ENCODE assay signal across 1 cellular context in the genomic region with DNA sequence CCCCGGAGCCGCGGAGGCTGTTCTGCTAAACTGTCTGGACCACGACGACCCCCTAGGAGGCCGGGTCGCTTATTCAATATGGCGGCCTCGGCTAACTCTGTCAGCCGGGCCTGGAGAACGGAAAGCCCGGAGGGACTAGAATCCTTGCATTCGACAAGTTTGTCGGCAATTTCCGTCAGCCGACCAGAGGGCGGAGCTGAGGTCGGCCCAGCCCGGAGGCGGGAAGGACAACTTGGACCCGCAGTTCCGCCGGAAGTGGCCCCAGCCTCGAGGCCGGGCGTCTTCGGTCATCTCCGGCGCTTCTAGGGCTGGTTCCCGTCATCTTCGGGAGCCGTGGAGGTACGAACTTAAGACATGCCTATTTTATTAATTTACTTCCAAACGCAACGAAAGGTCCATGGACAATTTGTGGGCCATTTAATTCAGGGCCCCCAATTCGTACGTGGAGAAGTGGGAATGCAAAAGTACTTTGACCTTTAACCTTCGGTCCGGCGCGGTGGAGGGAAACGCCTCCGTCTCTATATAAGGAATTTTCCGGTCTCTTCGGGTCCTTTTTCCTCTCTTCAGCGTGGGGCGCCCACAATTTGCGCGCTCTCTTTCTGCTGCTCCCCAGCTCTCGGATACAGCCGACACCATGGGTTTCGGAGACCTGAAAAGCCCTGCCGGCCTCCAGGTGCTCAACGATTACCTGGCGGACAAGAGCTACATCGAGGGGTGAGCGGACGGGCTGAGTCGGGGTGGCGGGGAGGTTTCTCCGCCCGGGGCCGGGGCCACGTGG.
A peak's percentile ranks its signal among the peaks of the same experiment; 100 is the strongest.
TF ChIP-seq lines count a peak whose summit lies in the region.

A gene (plus strand): TSS at position 550 of the 778 bp plus-strand sequence. CDS start 85 bp downstream, at position 635.
A gene (minus strand): TSS at position 99 of the 778 bp plus-strand sequence. CDS start 5,766 bp downstream, outside the sequence.

TF ChIP-seq in HepG2, 621 proteins besides CTCF, POLR2A, EP300 and RAD21 (continued from another document and continues in another):
- no peak for TF ChIP-seq NFIB (CRISPR knock-in tag; IDR thresholded peaks at IDR 0.05; ENCODE audit: borderline replicate concordance)
- no peak for TF ChIP-seq ZBTB7A (CRISPR knock-in tag; IDR thresholded peaks at IDR 0.05)
- TF ChIP-seq, protein P1, sequence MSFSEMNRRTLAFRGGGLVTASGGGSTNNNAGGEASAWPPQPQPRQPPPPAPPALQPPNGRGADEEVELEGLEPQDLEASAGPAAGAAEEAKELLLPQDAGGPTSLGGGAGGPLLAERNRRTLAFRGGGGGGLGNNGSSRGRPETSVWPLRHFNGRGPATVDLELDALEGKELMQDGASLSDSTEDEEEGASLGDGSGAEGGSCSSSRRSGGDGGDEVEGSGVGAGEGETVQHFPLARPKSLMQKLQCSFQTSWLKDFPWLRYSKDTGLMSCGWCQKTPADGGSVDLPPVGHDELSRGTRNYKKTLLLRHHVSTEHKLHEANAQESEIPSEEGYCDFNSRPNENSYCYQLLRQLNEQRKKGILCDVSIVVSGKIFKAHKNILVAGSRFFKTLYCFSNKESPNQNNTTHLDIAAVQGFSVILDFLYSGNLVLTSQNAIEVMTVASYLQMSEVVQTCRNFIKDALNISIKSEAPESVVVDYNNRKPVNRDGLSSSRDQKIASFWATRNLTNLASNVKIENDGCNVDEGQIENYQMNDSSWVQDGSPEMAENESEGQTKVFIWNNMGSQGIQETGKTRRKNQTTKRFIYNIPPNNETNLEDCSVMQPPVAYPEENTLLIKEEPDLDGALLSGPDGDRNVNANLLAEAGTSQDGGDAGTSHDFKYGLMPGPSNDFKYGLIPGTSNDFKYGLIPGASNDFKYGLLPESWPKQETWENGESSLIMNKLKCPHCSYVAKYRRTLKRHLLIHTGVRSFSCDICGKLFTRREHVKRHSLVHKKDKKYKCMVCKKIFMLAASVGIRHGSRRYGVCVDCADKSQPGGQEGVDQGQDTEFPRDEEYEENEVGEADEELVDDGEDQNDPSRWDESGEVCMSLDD (CRISPR knock-in tag; IDR thresholded peaks at IDR 0.05; ENCODE audit: borderline replicate concordance), result peak; percentile 69; the same call in 1 of the 2 replicates
- no peak; the same call in 1 of the 2 replicates for TF ChIP-seq XBP1 (CRISPR knock-in tag; IDR thresholded peaks at IDR 0.05)
- TF ChIP-seq ATAD3A (CRISPR knock-in tag; IDR thresholded peaks at IDR 0.05), result 0 out of 2 replicates have a peak, but pooled peaks have one; percentile 61
- TF ChIP-seq EHMT2 (IDR thresholded peaks at IDR 0.05; ENCODE audit: borderline replicate concordance, low read depth, low read length), result peak; percentile 30; the same call in 1 of the 2 replicates
- TF ChIP-seq, protein P2, sequence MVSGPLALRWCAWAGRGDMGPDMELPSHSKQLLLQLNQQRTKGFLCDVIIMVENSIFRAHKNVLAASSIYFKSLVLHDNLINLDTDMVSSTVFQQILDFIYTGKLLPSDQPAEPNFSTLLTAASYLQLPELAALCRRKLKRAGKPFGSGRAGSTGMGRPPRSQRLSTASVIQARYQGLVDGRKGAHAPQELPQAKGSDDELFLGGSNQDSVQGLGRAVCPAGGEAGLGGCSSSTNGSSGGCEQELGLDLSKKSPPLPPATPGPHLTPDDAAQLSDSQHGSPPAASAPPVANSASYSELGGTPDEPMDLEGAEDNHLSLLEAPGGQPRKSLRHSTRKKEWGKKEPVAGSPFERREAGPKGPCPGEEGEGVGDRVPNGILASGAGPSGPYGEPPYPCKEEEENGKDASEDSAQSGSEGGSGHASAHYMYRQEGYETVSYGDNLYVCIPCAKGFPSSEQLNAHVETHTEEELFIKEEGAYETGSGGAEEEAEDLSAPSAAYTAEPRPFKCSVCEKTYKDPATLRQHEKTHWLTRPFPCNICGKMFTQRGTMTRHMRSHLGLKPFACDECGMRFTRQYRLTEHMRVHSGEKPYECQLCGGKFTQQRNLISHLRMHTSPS (CRISPR knock-in tag; IDR thresholded peaks at IDR 0.05; ENCODE audit: low read depth), result no peak
- TF ChIP-seq, protein P3, sequence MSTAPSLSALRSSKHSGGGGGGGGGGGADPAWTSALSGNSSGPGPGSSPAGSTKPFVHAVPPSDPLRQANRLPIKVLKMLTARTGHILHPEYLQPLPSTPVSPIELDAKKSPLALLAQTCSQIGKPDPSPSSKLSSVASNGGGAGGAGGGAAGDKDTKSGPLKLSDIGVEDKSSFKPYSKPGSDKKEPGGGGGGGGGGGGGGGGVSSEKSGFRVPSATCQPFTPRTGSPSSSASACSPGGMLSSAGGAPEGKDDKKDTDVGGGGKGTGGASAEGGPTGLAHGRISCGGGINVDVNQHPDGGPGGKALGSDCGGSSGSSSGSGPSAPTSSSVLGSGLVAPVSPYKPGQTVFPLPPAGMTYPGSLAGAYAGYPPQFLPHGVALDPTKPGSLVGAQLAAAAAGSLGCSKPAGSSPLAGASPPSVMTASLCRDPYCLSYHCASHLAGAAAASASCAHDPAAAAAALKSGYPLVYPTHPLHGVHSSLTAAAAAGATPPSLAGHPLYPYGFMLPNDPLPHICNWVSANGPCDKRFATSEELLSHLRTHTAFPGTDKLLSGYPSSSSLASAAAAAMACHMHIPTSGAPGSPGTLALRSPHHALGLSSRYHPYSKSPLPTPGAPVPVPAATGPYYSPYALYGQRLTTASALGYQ (CRISPR knock-in tag; IDR thresholded peaks at IDR 0.05), result peak; percentile 63; the same call in 1 of the 2 replicates
- TF ChIP-seq FOXO1 (CRISPR knock-in tag; IDR thresholded peaks at IDR 0.05), result no peak; the same call in 1 of the 2 replicates
- TF ChIP-seq, protein P4, sequence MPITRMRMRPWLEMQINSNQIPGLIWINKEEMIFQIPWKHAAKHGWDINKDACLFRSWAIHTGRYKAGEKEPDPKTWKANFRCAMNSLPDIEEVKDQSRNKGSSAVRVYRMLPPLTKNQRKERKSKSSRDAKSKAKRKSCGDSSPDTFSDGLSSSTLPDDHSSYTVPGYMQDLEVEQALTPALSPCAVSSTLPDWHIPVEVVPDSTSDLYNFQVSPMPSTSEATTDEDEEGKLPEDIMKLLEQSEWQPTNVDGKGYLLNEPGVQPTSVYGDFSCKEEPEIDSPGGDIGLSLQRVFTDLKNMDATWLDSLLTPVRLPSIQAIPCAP (CRISPR knock-in tag; IDR thresholded peaks at IDR 0.05; ENCODE audit: low read depth), result no peak
- peak; percentile 85 for TF ChIP-seq MEF2D (CRISPR knock-in tag; IDR thresholded peaks at IDR 0.05)
- TF ChIP-seq ELF1 (CRISPR knock-in tag; IDR thresholded peaks at IDR 0.05), result peak; percentile 89
- TF ChIP-seq, protein P5, sequence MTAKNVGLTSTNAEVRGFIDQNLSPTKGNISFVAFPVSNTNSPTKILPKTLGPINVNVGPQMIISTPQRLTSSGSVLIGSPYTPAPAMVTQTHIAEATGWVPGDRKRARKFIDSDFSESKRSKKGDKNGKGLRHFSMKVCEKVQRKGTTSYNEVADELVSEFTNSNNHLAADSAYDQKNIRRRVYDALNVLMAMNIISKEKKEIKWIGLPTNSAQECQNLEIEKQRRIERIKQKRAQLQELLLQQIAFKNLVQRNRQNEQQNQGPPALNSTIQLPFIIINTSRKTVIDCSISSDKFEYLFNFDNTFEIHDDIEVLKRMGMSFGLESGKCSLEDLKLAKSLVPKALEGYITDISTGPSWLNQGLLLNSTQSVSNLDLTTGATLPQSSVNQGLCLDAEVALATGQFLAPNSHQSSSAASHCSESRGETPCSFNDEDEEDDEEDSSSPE (CRISPR knock-in tag; IDR thresholded peaks at IDR 0.05), result peak; percentile 97
- no peak for TF ChIP-seq RELA (CRISPR knock-in tag; IDR thresholded peaks at IDR 0.05)
- TF ChIP-seq, protein P6, sequence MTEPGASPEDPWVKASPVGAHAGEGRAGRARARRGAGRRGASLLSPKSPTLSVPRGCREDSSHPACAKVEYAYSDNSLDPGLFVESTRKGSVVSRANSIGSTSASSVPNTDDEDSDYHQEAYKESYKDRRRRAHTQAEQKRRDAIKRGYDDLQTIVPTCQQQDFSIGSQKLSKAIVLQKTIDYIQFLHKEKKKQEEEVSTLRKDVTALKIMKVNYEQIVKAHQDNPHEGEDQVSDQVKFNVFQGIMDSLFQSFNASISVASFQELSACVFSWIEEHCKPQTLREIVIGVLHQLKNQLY (CRISPR knock-in tag; IDR thresholded peaks at IDR 0.05), result peak; percentile 36
- TF ChIP-seq JUNB (CRISPR knock-in tag; IDR thresholded peaks at IDR 0.05; ENCODE audit: borderline replicate concordance), result no peak
- TF ChIP-seq ZNF780A (CRISPR knock-in tag; IDR thresholded peaks at IDR 0.05), result peak; percentile 50; the same call in 1 of the 2 replicates
- TF ChIP-seq, protein P7, sequence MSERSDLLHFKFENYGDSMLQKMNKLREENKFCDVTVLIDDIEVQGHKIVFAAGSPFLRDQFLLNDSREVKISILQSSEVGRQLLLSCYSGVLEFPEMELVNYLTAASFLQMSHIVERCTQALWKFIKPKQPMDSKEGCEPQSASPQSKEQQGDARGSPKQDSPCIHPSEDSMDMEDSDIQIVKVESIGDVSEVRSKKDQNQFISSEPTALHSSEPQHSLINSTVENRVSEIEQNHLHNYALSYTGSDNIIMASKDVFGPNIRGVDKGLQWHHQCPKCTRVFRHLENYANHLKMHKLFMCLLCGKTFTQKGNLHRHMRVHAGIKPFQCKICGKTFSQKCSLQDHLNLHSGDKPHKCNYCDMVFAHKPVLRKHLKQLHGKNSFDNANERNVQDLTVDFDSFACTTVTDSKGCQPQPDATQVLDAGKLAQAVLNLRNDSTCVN (CRISPR knock-in tag; IDR thresholded peaks at IDR 0.05; ENCODE audit: borderline replicate concordance), result 0 out of 2 replicates have a peak, but pooled peaks have one; percentile 36
- TF ChIP-seq NPAS2 (CRISPR knock-in tag; IDR thresholded peaks at IDR 0.05; ENCODE audit: borderline replicate concordance), result no peak
- TF ChIP-seq ZNF567 (CRISPR knock-in tag; IDR thresholded peaks at IDR 0.05; ENCODE audit: borderline replicate concordance), result peak; percentile 51; the same call in 1 of the 2 replicates
- no peak for TF ChIP-seq ADNP (CRISPR knock-in tag; IDR thresholded peaks at IDR 0.05)
- 0 out of 2 replicates have a peak, but pooled peaks have one; percentile 35 for TF ChIP-seq ETV6 (CRISPR knock-in tag; conservative IDR thresholded peaks at IDR 0.05)
- TF ChIP-seq ZNF614 (CRISPR knock-in tag; IDR thresholded peaks at IDR 0.05; ENCODE audit: borderline replicate concordance), result no peak; the same call in none of the 2 replicates
- TF ChIP-seq ZNF564 (CRISPR knock-in tag; IDR thresholded peaks at IDR 0.05), result peak; percentile 88
- TF ChIP-seq, protein P8, sequence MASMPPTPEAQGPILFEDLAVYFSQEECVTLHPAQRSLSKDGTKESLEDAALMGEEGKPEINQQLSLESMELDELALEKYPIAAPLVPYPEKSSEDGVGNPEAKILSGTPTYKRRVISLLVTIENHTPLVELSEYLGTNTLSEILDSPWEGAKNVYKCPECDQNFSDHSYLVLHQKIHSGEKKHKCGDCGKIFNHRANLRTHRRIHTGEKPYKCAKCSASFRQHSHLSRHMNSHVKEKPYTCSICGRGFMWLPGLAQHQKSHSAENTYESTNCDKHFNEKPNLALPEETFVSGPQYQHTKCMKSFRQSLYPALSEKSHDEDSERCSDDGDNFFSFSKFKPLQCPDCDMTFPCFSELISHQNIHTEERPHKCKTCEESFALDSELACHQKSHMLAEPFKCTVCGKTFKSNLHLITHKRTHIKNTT (CRISPR knock-in tag; IDR thresholded peaks at IDR 0.05), result no peak
- TF ChIP-seq ZNF577 (CRISPR knock-in tag; IDR thresholded peaks at IDR 0.05; ENCODE audit: borderline replicate concordance, low read depth), result no peak
- TF ChIP-seq, protein P9, sequence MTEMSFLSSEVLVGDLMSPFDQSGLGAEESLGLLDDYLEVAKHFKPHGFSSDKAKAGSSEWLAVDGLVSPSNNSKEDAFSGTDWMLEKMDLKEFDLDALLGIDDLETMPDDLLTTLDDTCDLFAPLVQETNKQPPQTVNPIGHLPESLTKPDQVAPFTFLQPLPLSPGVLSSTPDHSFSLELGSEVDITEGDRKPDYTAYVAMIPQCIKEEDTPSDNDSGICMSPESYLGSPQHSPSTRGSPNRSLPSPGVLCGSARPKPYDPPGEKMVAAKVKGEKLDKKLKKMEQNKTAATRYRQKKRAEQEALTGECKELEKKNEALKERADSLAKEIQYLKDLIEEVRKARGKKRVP (CRISPR knock-in tag; IDR thresholded peaks at IDR 0.05), result peak in 1 of 2 experiments; percentile 58; a peak in 2 of 4 replicates
- peak; percentile 57 for TF ChIP-seq BRD4 (CRISPR knock-in tag; IDR thresholded peaks at IDR 0.05)
- TF ChIP-seq ZNF619 (CRISPR knock-in tag; IDR thresholded peaks at IDR 0.05), result no peak; the same call in 1 of the 2 replicates
- no peak for TF ChIP-seq MTA3 (CRISPR knock-in tag; IDR thresholded peaks at IDR 0.05)
- no peak for TF ChIP-seq GZF1 (CRISPR knock-in tag; IDR thresholded peaks at IDR 0.05)
- TF ChIP-seq ZNF24 (IDR thresholded peaks at IDR 0.05), result peak; percentile 37; the same call in 1 of the 2 replicates
- TF ChIP-seq KDM5A (IDR thresholded peaks at IDR 0.05; ENCODE audit: borderline replicate concordance, low read length), result peak; percentile 90
- TF ChIP-seq ZNF143 (CRISPR knock-in tag; IDR thresholded peaks at IDR 0.05), result peak; percentile 64
- TF ChIP-seq, protein P10, sequence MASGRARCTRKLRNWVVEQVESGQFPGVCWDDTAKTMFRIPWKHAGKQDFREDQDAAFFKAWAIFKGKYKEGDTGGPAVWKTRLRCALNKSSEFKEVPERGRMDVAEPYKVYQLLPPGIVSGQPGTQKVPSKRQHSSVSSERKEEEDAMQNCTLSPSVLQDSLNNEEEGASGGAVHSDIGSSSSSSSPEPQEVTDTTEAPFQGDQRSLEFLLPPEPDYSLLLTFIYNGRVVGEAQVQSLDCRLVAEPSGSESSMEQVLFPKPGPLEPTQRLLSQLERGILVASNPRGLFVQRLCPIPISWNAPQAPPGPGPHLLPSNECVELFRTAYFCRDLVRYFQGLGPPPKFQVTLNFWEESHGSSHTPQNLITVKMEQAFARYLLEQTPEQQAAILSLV (CRISPR knock-in tag; IDR thresholded peaks at IDR 0.05; ENCODE audit: borderline replicate concordance), result peak; percentile 86; the same call in 1 of the 2 replicates
- TF ChIP-seq GABPB1 (CRISPR knock-in tag; IDR thresholded peaks at IDR 0.05), result peak; percentile 97
- TF ChIP-seq SCMH1 (CRISPR knock-in tag; IDR thresholded peaks at IDR 0.05; ENCODE audit: borderline replicate concordance), result no peak
- TF ChIP-seq ARNTL (CRISPR knock-in tag; IDR thresholded peaks at IDR 0.05), result peak; percentile 61; the same call in 1 of the 2 replicates
- TF ChIP-seq GATAD1 (CRISPR knock-in tag; IDR thresholded peaks at IDR 0.05), result peak; percentile 93
- no peak for TF ChIP-seq STAG1 (CRISPR knock-in tag; IDR thresholded peaks at IDR 0.05)
- peak; percentile 70 for TF ChIP-seq SP2 (CRISPR knock-in tag; IDR thresholded peaks at IDR 0.05)
- TF ChIP-seq, protein P11, sequence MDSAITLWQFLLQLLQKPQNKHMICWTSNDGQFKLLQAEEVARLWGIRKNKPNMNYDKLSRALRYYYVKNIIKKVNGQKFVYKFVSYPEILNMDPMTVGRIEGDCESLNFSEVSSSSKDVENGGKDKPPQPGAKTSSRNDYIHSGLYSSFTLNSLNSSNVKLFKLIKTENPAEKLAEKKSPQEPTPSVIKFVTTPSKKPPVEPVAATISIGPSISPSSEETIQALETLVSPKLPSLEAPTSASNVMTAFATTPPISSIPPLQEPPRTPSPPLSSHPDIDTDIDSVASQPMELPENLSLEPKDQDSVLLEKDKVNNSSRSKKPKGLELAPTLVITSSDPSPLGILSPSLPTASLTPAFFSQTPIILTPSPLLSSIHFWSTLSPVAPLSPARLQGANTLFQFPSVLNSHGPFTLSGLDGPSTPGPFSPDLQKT (CRISPR knock-in tag; IDR thresholded peaks at IDR 0.05; ENCODE audit: borderline replicate concordance), result peak; percentile 94; the same call in 1 of the 2 replicates
- TF ChIP-seq KLF13 (CRISPR knock-in tag; IDR thresholded peaks at IDR 0.05), result no peak
- peak; percentile 82 for TF ChIP-seq NKX3-1 (CRISPR knock-in tag; IDR thresholded peaks at IDR 0.05)
- TF ChIP-seq ZNF101 (CRISPR knock-in tag; IDR thresholded peaks at IDR 0.05; ENCODE audit: borderline replicate concordance, low read depth), result no peak
- peak; percentile 74; the same call in 1 of the 2 replicates for TF ChIP-seq SMARCC2 (IDR thresholded peaks at IDR 0.05)
